8 cellular contexts compared by ENCODE assay signal in the genomic region with DNA sequence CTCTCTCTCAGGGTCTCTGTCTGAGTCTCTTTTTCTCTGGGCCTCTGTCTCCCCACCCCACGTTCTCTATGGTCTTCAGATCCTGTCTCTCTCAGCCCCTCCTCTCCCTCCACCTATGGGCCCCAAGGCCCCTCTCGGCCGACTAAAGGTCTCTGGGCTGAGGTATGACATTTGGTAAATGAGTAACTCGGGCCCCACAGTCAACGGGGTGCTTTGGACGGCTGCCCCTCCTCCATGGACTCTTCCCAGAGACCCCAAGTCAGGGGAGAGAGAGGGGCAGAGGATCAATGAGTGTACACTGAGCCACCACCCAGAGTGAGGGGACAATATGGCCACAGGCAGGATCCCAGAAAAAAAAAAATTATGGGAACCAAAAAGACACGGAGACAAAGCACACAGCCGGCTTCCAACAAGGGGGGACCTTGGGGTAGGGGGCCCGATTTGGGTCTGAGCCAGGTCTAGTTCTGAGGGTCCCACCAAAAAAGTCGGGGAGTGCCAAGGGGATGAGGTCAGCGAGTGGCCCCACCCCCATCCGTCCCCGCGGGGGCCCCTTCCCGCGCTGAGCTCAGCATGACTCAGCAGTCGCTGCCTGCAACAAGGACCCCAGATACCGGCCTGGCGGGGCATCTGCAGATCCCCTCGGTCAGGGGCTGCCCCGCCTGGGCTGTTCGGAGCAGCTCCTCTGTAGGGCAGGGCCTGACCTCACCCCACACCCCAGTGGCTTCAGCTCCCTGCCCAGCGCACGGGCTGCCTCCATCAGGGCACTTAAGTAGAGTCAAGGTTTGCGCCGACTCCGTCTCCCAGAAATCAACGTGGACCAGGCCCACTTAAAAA. TPM values are rescaled to one million over a fixed set of nuclear protein-coding genes. Genes with fewer than 3 reads are reported as not detected.
DNase-seq lines count a peak whose midpoint lies in the region; ATAC-seq and TF ChIP-seq lines count a peak whose summit lies in the region.

No MANE protein-coding gene starts in this region.

- peaks cover 58% of the 10 kb centered on the region for H3K27me3 Mint-ChIP-seq in GM23338 (ENCODE audit: insufficient read depth, low read depth, poor library complexity)
- H3K27me3 Mint-ChIP-seq in activated naive CD4-positive, alpha-beta T cell treated with anti-CD3 and anti-CD28 coated beads for 36 hours (ENCODE audit: low read depth), result no peaks in the 10 kb centered on the region

- peak overlapping the region; percentile 97 for H3K27ac Mint-ChIP-seq in GM23338
- peak overlapping the region; percentile 97 for H3K27ac Mint-ChIP-seq in activated naive CD4-positive, alpha-beta T cell treated with anti-CD3 and anti-CD28 coated beads for 36 hours

- peaks cover 16% of the 10 kb centered on the region for H3K9me3 Mint-ChIP-seq in GM23338
- H3K9me3 Mint-ChIP-seq in activated naive CD4-positive, alpha-beta T cell treated with anti-CD3 and anti-CD28 coated beads for 36 hours, result no peaks in the 10 kb centered on the region

- 13% methylated on average over 28 of the region's 28 CpGs for WGBS in thymus

- peak overlapping the region; percentile 99 for H3K27ac ChIP-seq in GM23338 (ENCODE audit: low read depth)
- peak overlapping the region; percentile 91 for H3K27ac ChIP-seq in RWPE2 (ENCODE audit: poor library complexity, severe bottlenecking)
- peak overlapping the region; percentile 76 for H3K27ac ChIP-seq in thymus (ENCODE audit: low read depth)

- no peaks in the 10 kb centered on the region for H3K27me3 ChIP-seq in BE2C
- no peaks in the 10 kb centered on the region for H3K27me3 ChIP-seq in GM23338 (ENCODE audit: insufficient read depth)
- H3K27me3 ChIP-seq in RWPE2 (ENCODE audit: insufficient read depth, poor library complexity, severe bottlenecking), result no peaks in the 10 kb centered on the region
- no peaks in the 10 kb centered on the region for H3K27me3 ChIP-seq in thymus (ENCODE audit: control insufficient read depth, insufficient read depth)

- peaks cover 38% of the 10 kb centered on the region for H3K4me1 Mint-ChIP-seq in GM23338
- H3K4me1 Mint-ChIP-seq in activated naive CD4-positive, alpha-beta T cell treated with anti-CD3 and anti-CD28 coated beads for 36 hours (ENCODE audit: low read depth), result peaks cover 58% of the 10 kb centered on the region

- peaks cover 58% of the 10 kb centered on the region for H3F3A ChIP-seq in GM23338 (replicated peaks; ENCODE audit: low read depth)

- H3K4me1 ChIP-seq in BE2C (peaks cover 14% of the 10 kb centered on the region), GM23338 (ENCODE audit: insufficient read depth) (peaks cover 18% of the 10 kb centered on the region), RWPE2 (ENCODE audit: insufficient read depth, poor library complexity, severe bottlenecking) (peaks cover 16% of the 10 kb centered on the region), thymus (ENCODE audit: control insufficient read depth, insufficient read depth, low read length) (peaks cover 36% of the 10 kb centered on the region)

- ATAC-seq in GM23338 (peak; percentile 52), RWPE2 (ENCODE audit: low read depth) (peak; percentile 6; the same call in 1 of the 3 replicates)

- TF ChIP-seq CTCF in BE2C (IDR thresholded peaks at IDR 0.05; ENCODE audit: low read depth, low read length) (no peak), GM23338 (conservative IDR thresholded peaks at IDR 0.05; ENCODE audit: low read depth in 2 of 2) (no peak), RWPE2 (IDR thresholded peaks at IDR 0.05; ENCODE audit: poor library complexity, severe bottlenecking) (no peak)

- no peaks in the 10 kb centered on the region for H3K9me2 ChIP-seq in GM23338 (ENCODE audit: insufficient read depth)

- H4K20me1 ChIP-seq in GM23338 (replicated peaks; ENCODE audit: insufficient read depth), result peaks cover 6% of the 10 kb centered on the region

- H3K36me3 ChIP-seq in BE2C (peaks cover 27% of the 10 kb centered on the region), GM23338 (ENCODE audit: insufficient read depth) (peaks cover 13% of the 10 kb centered on the region), RWPE2 (ENCODE audit: low read depth) (peaks cover 25% of the 10 kb centered on the region), thymus (ENCODE audit: control insufficient read depth, insufficient read depth) (peaks cover 24% of the 10 kb centered on the region)

- DNase-seq in BE2C, result peak; percentile 56
- peak; percentile 89 for DNase-seq in GM23338 (ENCODE audit: low spot score)
- no peak for DNase-seq in RWPE2 (ENCODE audit: low spot score)
- DNase-seq in activated naive CD4-positive, alpha-beta T cell treated with anti-CD3 and anti-CD28 coated beads for 36 hours, result peak; percentile 86
- DNase-seq in glomerular visceral epithelial cell (ENCODE audit: extremely low spot score), result peak; percentile 95
- peak; percentile 60 for DNase-seq in occipital lobe (lab: John Stamatoyannopoulos, UW)
- no peak for DNase-seq in NCI-H2107 (lab: John Stamatoyannopoulos, UW)

- H3K4me2 ChIP-seq in GM23338, result peak overlapping the region; percentile 97

- H2AFZ ChIP-seq in GM23338, result no peak overlapping the region

- H3K9me3 ChIP-seq in BE2C (no peaks in the 10 kb centered on the region), RWPE2 (ENCODE audit: severe bottlenecking) (no peaks in the 10 kb centered on the region), thymus (ENCODE audit: control insufficient read depth) (no peaks in the 10 kb centered on the region)

- intact Hi-C loops in activated naive CD4-positive, alpha-beta T cell treated with anti-CD3 and anti-CD28 coated beads for 36 hours (cut with micrococcal nuclease), result loop anchor here (2.0 kb wide), 1 partner anchor 31 kb away; the partner anchor contains the start of gene DHDH

- H3K79me2 ChIP-seq in GM23338 (replicated peaks; ENCODE audit: insufficient read depth), result peaks cover 24% of the 10 kb centered on the region

- no peak overlapping the region for H3K4me3 ChIP-seq in BE2C (ENCODE audit: low read depth, low read length)
- H3K4me3 ChIP-seq in GM23338, result peak overlapping the region; percentile 100
- H3K4me3 ChIP-seq in RWPE2 (ENCODE audit: severe bottlenecking), result no peak overlapping the region
- H3K4me3 ChIP-seq in thymus (ENCODE audit: low read length), result peak overlapping the region; percentile 73

- peak overlapping the region; percentile 95 for H3K4me3 Mint-ChIP-seq in GM23338
- peak overlapping the region; percentile 100 for H3K4me3 Mint-ChIP-seq in activated naive CD4-positive, alpha-beta T cell treated with anti-CD3 and anti-CD28 coated beads for 36 hours

- H3K36me3 Mint-ChIP-seq in GM23338 (ENCODE audit: low read depth), result peaks cover 52% of the 10 kb centered on the region
- peaks cover 41% of the 10 kb centered on the region for H3K36me3 Mint-ChIP-seq in activated naive CD4-positive, alpha-beta T cell treated with anti-CD3 and anti-CD28 coated beads for 36 hours (ENCODE audit: low read depth)

- CTCF ChIA-PET in activated naive CD4-positive, alpha-beta T cell treated with anti-CD3 and anti-CD28 coated beads for 36 hours (lab: Charles Lee), result interaction anchor here (1.3 kb wide), 1 partner anchor 90 kb away, joined by 3 read pairs; no protein-coding TSS in a partner anchor

TF ChIP-seq in GM23338, 12 proteins besides CTCF, POLR2A, EP300 and RAD21 (continues in another document):
- TF ChIP-seq POLR2AphosphoS5 (IDR thresholded peaks at IDR 0.05; ENCODE audit: low read depth) (peak; percentile 58; the same call in 1 of the 2 replicates), CREB1 (CRISPR knock-in tag; IDR thresholded peaks at IDR 0.05; ENCODE audit: low read depth) (peak; percentile 66), ETS1 (IDR thresholded peaks at IDR 0.05) (peak; percentile 47), EZH2 (IDR thresholded peaks at IDR 0.05; ENCODE audit: low read depth, unreplicated experiment) (no peak)

RNA-seq across cellular contexts. Expression of gene FTL, which starts 1.5 kb away (rescaled TPM):
- polyA plus RNA-seq in BE2C (2012; ENCODE audit: insufficient read depth, insufficient read length, low read depth), result 845 TPM
- 1,625 and 2,064 TPM in 2 replicates for total RNA-seq in GM23338 (2014; rRNA removed; shearing (Covaris generic))
- polyA plus RNA-seq in GM23338 (2016; fragmentation: Nextera tagmentation; extraction: Ambion mirVana), result 5,278 and 5,436 TPM in 2 replicates
- total RNA-seq in activated naive CD4-positive, alpha-beta T cell treated with anti-CD3 and anti-CD28 coated beads for 36 hours, result 1,000 to 10,000 TPM; 1,093 to 1,120 TPM
- total RNA-seq in occipital lobe, result 677 TPM
- 8,316 TPM for polyA plus RNA-seq in thymus

RNA-seq across cellular contexts. Expression of gene BAX, which starts 8.9 kb away (rescaled TPM):
- polyA plus RNA-seq in BE2C (2012; ENCODE audit: insufficient read depth, insufficient read length, low read depth), result 70.8 TPM
- total RNA-seq in GM23338 (2014; rRNA removed; shearing (Covaris generic)), result 184 and 261 TPM in 2 replicates
- polyA plus RNA-seq in GM23338 (2016; fragmentation: Nextera tagmentation; extraction: Ambion mirVana), result 168 and 179 TPM in 2 replicates
- total RNA-seq in activated naive CD4-positive, alpha-beta T cell treated with anti-CD3 and anti-CD28 coated beads for 36 hours, result 100 to 1,000 TPM; 267 to 302 TPM
- 12.5 TPM for total RNA-seq in occipital lobe
- 126 TPM for polyA plus RNA-seq in thymus

RNA-seq across cellular contexts. Expression of gene GYS1, which starts 29.5 kb away (rescaled TPM):
- 10.3 TPM for polyA plus RNA-seq in BE2C (2012; ENCODE audit: insufficient read depth, insufficient read length, low read depth)
- total RNA-seq in GM23338 (2014; rRNA removed; shearing (Covaris generic)), result 23.1 and 28.9 TPM in 2 replicates
- polyA plus RNA-seq in GM23338 (2016; fragmentation: Nextera tagmentation; extraction: Ambion mirVana), result 15.9 and 19.9 TPM in 2 replicates
- 10 to 100 TPM; 29.6 to 31.2 TPM for total RNA-seq in activated naive CD4-positive, alpha-beta T cell treated with anti-CD3 and anti-CD28 coated beads for 36 hours
- total RNA-seq in occipital lobe, result 14.2 TPM
- 22.2 TPM for polyA plus RNA-seq in thymus

RNA-seq across cellular contexts. Expression of gene DHDH, which starts 30.1 kb away (rescaled TPM):
- polyA plus RNA-seq in BE2C (2012; ENCODE audit: insufficient read depth, insufficient read length, low read depth), result not detected
- total RNA-seq in GM23338 (2014; rRNA removed; shearing (Covaris generic)), result 0.69 and 0.78 TPM in 2 replicates
- polyA plus RNA-seq in GM23338 (2016; fragmentation: Nextera tagmentation; extraction: Ambion mirVana) (4.7 and 8.4 TPM in 2 replicates), thymus (1.0 TPM)
- 1 to 10 TPM; 4.2 to 4.5 TPM for total RNA-seq in activated naive CD4-positive, alpha-beta T cell treated with anti-CD3 and anti-CD28 coated beads for 36 hours
- not detected for total RNA-seq in occipital lobe

RNA-seq across cellular contexts. Expression of gene RUVBL2, which starts 30.1 kb away (rescaled TPM):
- 359 TPM for polyA plus RNA-seq in BE2C (2012; ENCODE audit: insufficient read depth, insufficient read length, low read depth)
- total RNA-seq in GM23338 (2014; rRNA removed; shearing (Covaris generic)), result 222 and 252 TPM in 2 replicates
- polyA plus RNA-seq in GM23338 (2016; fragmentation: Nextera tagmentation; extraction: Ambion mirVana) (194 and 196 TPM in 2 replicates), thymus (52.0 TPM)
- total RNA-seq in activated naive CD4-positive, alpha-beta T cell treated with anti-CD3 and anti-CD28 coated beads for 36 hours, result 100 to 1,000 TPM; 119 to 126 TPM
- total RNA-seq in occipital lobe, result 81.4 TPM

Comparison
In these comparisons a context has a peak if more than half of its experiments do, and no peak if none do; other contexts are left out.
1. DNase-seq: peak in BE2C (single experiment), GM23338 (single experiment), activated naive CD4-positive, alpha-beta T cell treated with anti-CD3 and anti-CD28 coated beads for 36 hours (single experiment), glomerular visceral epithelial cell (single experiment) and occipital lobe (single experiment); none in RWPE2 (single experiment) and NCI-H2107 (single experiment).
2. H3K4me3 ChIP-seq: peak in GM23338 (single experiment) and thymus (single experiment); none in BE2C (single experiment) and RWPE2 (single experiment).
3. RNA of gene BAX, which starts 8.9 kb away (total RNA-seq): 267 to 302 TPM in activated naive CD4-positive, alpha-beta T cell treated with anti-CD3 and anti-CD28 coated beads for 36 hours and 184 to 261 TPM in GM23338; 12.5 TPM in occipital lobe (single experiment); every median in the first group is over 10 times any median in the second.
4. Peak in every context shown above with its lines, with median percentiles within 50 percentile points of each other: H3K27ac ChIP-seq.